In the genomic region with DNA sequence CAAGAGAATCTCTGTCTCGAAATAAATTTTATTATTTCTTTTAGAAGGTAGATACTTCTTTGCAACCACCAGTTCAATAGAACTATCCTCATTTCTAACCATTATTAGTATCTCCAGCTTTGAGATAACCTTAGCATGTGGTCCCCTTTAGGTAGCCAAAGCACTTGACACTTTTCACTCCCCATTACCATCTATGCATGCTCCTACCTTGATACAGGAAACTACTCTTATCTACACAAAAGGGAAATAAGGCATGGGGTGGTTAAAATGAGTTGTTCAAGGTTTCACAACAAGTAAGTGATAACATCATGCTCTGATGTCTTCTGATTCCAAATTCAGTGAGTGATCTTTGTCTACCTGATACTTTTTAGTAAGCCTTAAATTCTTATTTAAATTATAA, we compare ENCODE assay signal across 28 cellular contexts.
DNase-seq lines count a peak whose midpoint lies in the region; FAIRE-seq and TF ChIP-seq lines count a peak whose summit lies in the region.
"Had no signal": no experiment of that assay in that cellular context is flagged by ENCODE, and none has a peak within 500 bp of the region (broad histone marks: within the 10 kb centered on the region; RNA-seq: fewer than 3 reads in every experiment).

No MANE protein-coding gene starts in this region.

- no peak for TF ChIP-seq CTCF in D721Med (IDR thresholded peaks at IDR 0.05; ENCODE audit: insufficient read depth, missing control alignments)

- DNase-seq in mesendoderm (peak; percentile 90), D721Med (ENCODE audit: insufficient read length, low spot score) (no peak)
- DNase-seq: 8988T; ACHN; AML-193; BE2C; C1 segment of cervical spinal cord; Caco-2; Calu3; CD4-positive, alpha-beta memory T cell; CD4-positive, alpha-beta T cell; CD4-positive, CD25-positive, alpha-beta regulatory T cell; CD8-positive, alpha-beta memory T cell; CD8-positive, alpha-beta T cell; COR-L47; DMS 273 treated with DMSO at 0.1 percent for 48 hours; DMS153; DMS53; DMS79; DMS79 treated with DMSO at 0.1 percent for 48 hours; DND-41; EL had no signal

- H3K79me2 ChIP-seq in mesendoderm (ENCODE audit: control insufficient read depth, insufficient read depth, low read length): no peaks in the 10 kb centered on the region

- no peak overlapping the region for H3K56ac ChIP-seq in mesendoderm (ENCODE audit: low read length)

- no CpG with 5 or more reads among the region's 1 CpG for WGBS in mesendoderm (ENCODE audit: extremely low coverage, insufficient coverage, low lambda C conversion rate)

- H3K23ac ChIP-seq in mesendoderm (ENCODE audit: low read length): no peak overlapping the region

- no peaks in the 10 kb centered on the region for H3K27me3 ChIP-seq in mesendoderm (ENCODE audit: insufficient read depth, low read length, poor library complexity)
- H3K27me3 ChIP-seq: BE2C; BLaER1; BLaER1 treated with 17β-estradiol and CSF1 and Interleukin-3, amounts not matched to agents 10 nM and 100 nM had no signal

- H2BK5ac ChIP-seq in mesendoderm (ENCODE audit: low read length): no peak overlapping the region

- no peak overlapping the region for H3K27ac ChIP-seq in mesendoderm (ENCODE audit: low read depth, low read length)
- H3K27ac ChIP-seq: 22Rv1; A549; BLaER1; BLaER1 treated with 17β-estradiol and CSF1 and Interleukin-3, amounts not matched to agents 10 nM and 100 nM; C4-2B had no signal

- H3K36me3 ChIP-seq in mesendoderm (ENCODE audit: control insufficient read depth, insufficient read depth, low read length): no peaks in the 10 kb centered on the region
- H3K36me3 ChIP-seq: BE2C; BLaER1; BLaER1 treated with 17β-estradiol and CSF1 and Interleukin-3, amounts not matched to agents 10 nM and 100 nM had no signal

- H3K4me1 ChIP-seq in mesendoderm (ENCODE audit: control insufficient read depth, low read depth, low read length): peaks cover 5% of the 10 kb centered on the region
- H3K4me1 ChIP-seq: A549; BLaER1; BLaER1 treated with 17β-estradiol and CSF1 and Interleukin-3, amounts not matched to agents 10 nM and 100 nM; Caco-2 had no signal

- H3K4ac ChIP-seq in mesendoderm (ENCODE audit: low read depth, low read length): no peak overlapping the region

- no peak overlapping the region for H2BK15ac ChIP-seq in mesendoderm (replicated peaks; ENCODE audit: low read depth)

- H3K9ac ChIP-seq in mesendoderm (ENCODE audit: low read length): no peak overlapping the region
- H3K9ac ChIP-seq: BLaER1; BLaER1 treated with 17β-estradiol and CSF1 and Interleukin-3, amounts not matched to agents 10 nM and 100 nM had no signal

- no peak overlapping the region for H3K4me2 ChIP-seq in mesendoderm (ENCODE audit: low read length)
- H3K4me2 ChIP-seq: A549; BLaER1; BLaER1 treated with 17β-estradiol and CSF1 and Interleukin-3, amounts not matched to agents 10 nM and 100 nM had no signal

- H4K8ac ChIP-seq in mesendoderm (ENCODE audit: low read depth, low read length): no peak overlapping the region

- no peak for FAIRE-seq in D721Med (lab: Jason Lieb, UNC)
- FAIRE-seq: A204.1, A549 had no signal

- no peak overlapping the region for H2BK120ac ChIP-seq in mesendoderm (ENCODE audit: low read depth, low read length)

- H2AK5ac ChIP-seq in mesendoderm (ENCODE audit: low read length): no peak overlapping the region

- H3K18ac ChIP-seq in mesendoderm (ENCODE audit: low read length): no peak overlapping the region

- no peaks in the 10 kb centered on the region for H3K79me1 ChIP-seq in mesendoderm (ENCODE audit: low read length)

- H4K5ac ChIP-seq in mesendoderm (ENCODE audit: low read length): no peak overlapping the region

- H3K4me3 ChIP-seq in mesendoderm (ENCODE audit: low read length): no peak overlapping the region
- H3K4me3 ChIP-seq: A549; BLaER1; BLaER1 treated with 17β-estradiol and CSF1 and Interleukin-3, amounts not matched to agents 10 nM and 100 nM had no signal
